ENCODE assay signal across 8 cellular contexts in the genomic region with DNA sequence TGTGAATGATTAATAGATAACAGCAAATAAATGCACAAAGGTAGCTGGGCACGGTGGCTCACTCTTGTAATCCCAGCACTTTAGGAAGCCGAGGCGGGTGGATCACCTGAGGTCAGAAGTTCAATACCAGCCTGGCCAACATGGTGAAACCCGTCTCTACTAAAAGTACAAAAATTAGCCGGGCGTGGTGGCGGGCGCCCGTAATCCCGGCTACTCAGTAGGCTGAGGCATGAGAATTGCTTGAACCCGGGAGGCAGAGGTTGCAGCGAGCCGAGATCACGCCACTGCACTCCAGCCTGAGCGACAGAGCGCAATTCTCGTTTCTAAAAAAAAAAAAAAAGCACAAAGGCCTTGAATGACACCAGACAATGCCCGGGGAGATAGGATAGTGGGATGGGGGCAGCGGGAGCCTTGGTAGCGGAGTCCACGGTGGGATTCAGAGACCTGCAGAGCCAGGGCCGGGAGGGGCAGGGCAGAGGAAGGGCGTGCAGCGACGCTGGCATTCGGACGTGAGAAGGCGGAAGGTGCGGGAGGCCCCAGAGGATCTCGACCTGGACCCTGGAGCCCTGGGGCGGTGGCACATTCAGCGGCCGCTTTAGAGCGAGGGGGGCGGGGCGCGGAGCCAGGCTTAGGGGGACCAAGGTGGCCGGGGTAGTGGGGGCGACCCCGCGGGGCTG. TPM values are rescaled to one million over a fixed set of nuclear protein-coding genes. Genes with fewer than 3 reads are reported as not detected.
DNase-seq lines count a peak whose midpoint lies in the region; ATAC-seq and TF ChIP-seq lines count a peak whose summit lies in the region.
"Not testable (repeated sequence)": the region's sequence is repeated elsewhere in the genome, so short reads cannot be mapped to it uniquely, and the experiment has no call there.

No MANE protein-coding gene starts in this region.

- H3K4me3 Mint-ChIP-seq in H9 = peak overlapping the region; percentile 82 to 90
- H3K4me3 Mint-ChIP-seq in naive thymus-derived CD8-positive, alpha-beta T cell = peak overlapping the region; percentile 88 to 95 (median 92)
- H3K4me3 Mint-ChIP-seq in stimulated activated naive CD8-positive, alpha-beta T cell treated with anti-CD3 and anti-CD28 coated beads, Interleukin-15, Interleukin-2, amounts not matched to agents 100 ng/mL and 50 ng/mL, for 24 hours = peak overlapping the region; percentile 90

- WGBS in H9 (ENCODE audit: extremely low coverage, insufficient read length, low lambda C conversion rate) = no CpG with 5 or more reads among the region's 41 CpGs

- ATAC-seq in Right ventricle myocardium superior (ENCODE audit: poor library complexity) = peak; percentile 23
- peak in 1 of 2 donors; percentile 12 for ATAC-seq in naive thymus-derived CD8-positive, alpha-beta T cell

- POLR2A ChIA-PET in naive thymus-derived CD8-positive, alpha-beta T cell (lab: Charles Lee) = interaction anchor here (0.6 to 2.7 kb wide), 11 partner anchors 10 to 200 kb away, joined by 3 to 53 read pairs (median 5); a partner anchor contains a TSS

- not testable (repeated sequence) for H3K23me2 ChIP-seq in H9 (ENCODE audit: insufficient read length, low read depth, low read length, poor library complexity, severe bottlenecking)

- peaks cover 26% of the 10 kb centered on the region for H3K27me3 Mint-ChIP-seq in H9 (ENCODE audit: low read depth)
- not testable (repeated sequence) for H3K27me3 Mint-ChIP-seq in naive thymus-derived CD8-positive, alpha-beta T cell; stimulated activated naive CD8-positive, alpha-beta T cell treated with anti-CD3 and anti-CD28 coated beads, Interleukin-15, Interleukin-2, amounts not matched to agents 100 ng/mL and 50 ng/mL, for 24 hours

- in situ Hi-C loops in astrocyte of the spinal cord (cut with HindIII; ENCODE audit: low sequenced_read_pairs) = not testable (repeated sequence)

- intact Hi-C loops in Right ventricle myocardium superior (cut with DNase I) = loop anchor here (2.0 kb wide), 1 partner anchor 23 kb away; no protein-coding TSS in a partner anchor

- H2BK5ac ChIP-seq in H9 (ENCODE audit: insufficient read length, low read length) = not testable (repeated sequence)

- TF ChIP-seq CTCF in H9 (conservative IDR thresholded peaks at IDR 0.05); MM.1S (IDR thresholded peaks at IDR 0.05; ENCODE audit: low read length); astrocyte of the spinal cord (IDR thresholded peaks at IDR 0.05; ENCODE audit: low read depth, low read length): not testable (repeated sequence)

- H3K79me1 ChIP-seq in H9 (ENCODE audit: insufficient read depth, low read depth, low read length, poor library complexity, severe bottlenecking) = not testable (repeated sequence)

- not testable (repeated sequence) for H3K9me3 ChIP-seq in H9 (ENCODE audit: control insufficient read depth, low read depth, low read length); MM.1S (replicated peaks; ENCODE audit: insufficient read depth, low read length)

- peak overlapping the region; percentile 98 for H3K4me3 ChIP-seq in MM.1S (ENCODE audit: low read length)
- H3K4me3 ChIP-seq in astrocyte of the spinal cord (ENCODE audit: low read depth, low read length) = peak overlapping the region; percentile 79

- not testable (repeated sequence) for H3K23ac ChIP-seq in H9 (ENCODE audit: insufficient read length, low read depth, low read length)

- H3K4me1 Mint-ChIP-seq in H9 = not testable (repeated sequence)
- peaks cover 10 to 20% (median 17%) of the 10 kb centered on the region in 4 donors for H3K4me1 Mint-ChIP-seq in naive thymus-derived CD8-positive, alpha-beta T cell
- peaks cover 21% of the 10 kb centered on the region for H3K4me1 Mint-ChIP-seq in stimulated activated naive CD8-positive, alpha-beta T cell treated with anti-CD3 and anti-CD28 coated beads, Interleukin-15, Interleukin-2, amounts not matched to agents 100 ng/mL and 50 ng/mL, for 24 hours (ENCODE audit: low read depth)

- not testable (repeated sequence) for H3K79me2 ChIP-seq in H9 (ENCODE audit: insufficient read depth, low read length)
- peaks cover 11% of the 10 kb centered on the region for H3K79me2 ChIP-seq in MM.1S (ENCODE audit: low read length)

- not testable (repeated sequence) for H3K9ac ChIP-seq in H9 (ENCODE audit: extremely low read depth, insufficient read length, low read length)
- H3K9ac ChIP-seq in MM.1S (ENCODE audit: low read length) = peak overlapping the region; percentile 58; the same call in 1 of the 2 replicates

- not testable (repeated sequence) for H4K20me1 ChIP-seq in H9 (ENCODE audit: control insufficient read depth, insufficient read depth, insufficient read length); MM.1S (ENCODE audit: insufficient read depth, low read length)

- not testable (repeated sequence) for H2BK12ac ChIP-seq in H9 (ENCODE audit: insufficient read length, low read depth, low read length)

- not testable (repeated sequence) for H3K56ac ChIP-seq in H9 (ENCODE audit: insufficient read length, low read depth, low read length)

- H3K4me1 ChIP-seq in H9 (ENCODE audit: insufficient read depth, low read length); MM.1S (ENCODE audit: low read length): not testable (repeated sequence)

- H3K27ac ChIP-seq in H9 (ENCODE audit: insufficient read length, low read depth, low read length) = not testable (repeated sequence)
- peak overlapping the region; percentile 60; the same call in 1 of the 2 replicates for H3K27ac ChIP-seq in MM.1S (ENCODE audit: low read length)

- DNase-seq in DMS53 (lab: John Stamatoyannopoulos, UW) = peak; percentile 69
- not testable (repeated sequence) for DNase-seq in H9; astrocyte of the spinal cord (ENCODE audit: low read depth, low spot score)
- DNase-seq in MM.1S = peak; percentile 28
- DNase-seq in T-helper 1 cell = peak in 3 of 5 donors; percentile 31 to 37 (median 36)
- DNase-seq in Right ventricle myocardium superior = peak; percentile 71
- peak in 3 of 10 donors; percentile 38 to 45 (median 39) for DNase-seq in naive thymus-derived CD8-positive, alpha-beta T cell

- H3K27me3 ChIP-seq in H9 (ENCODE audit: insufficient read depth, low read length) = not testable (repeated sequence)
- peaks cover 16% of the 10 kb centered on the region for H3K27me3 ChIP-seq in MM.1S (replicated peaks; ENCODE audit: insufficient read depth, low read length)

- not testable (repeated sequence) for H3K14ac ChIP-seq in H9 (ENCODE audit: insufficient read depth, low read length)

- H3T11ph ChIP-seq in H9 (ENCODE audit: low read length) = not testable (repeated sequence)

- H3K27ac Mint-ChIP-seq in H9 = not testable (repeated sequence)
- H3K27ac Mint-ChIP-seq in naive thymus-derived CD8-positive, alpha-beta T cell = peak overlapping the region; percentile 60 to 99 (median 90)
- H3K27ac Mint-ChIP-seq in stimulated activated naive CD8-positive, alpha-beta T cell treated with anti-CD3 and anti-CD28 coated beads, Interleukin-15, Interleukin-2, amounts not matched to agents 100 ng/mL and 50 ng/mL, for 24 hours = peak overlapping the region; percentile 21

- H3K4me2 ChIP-seq in H9 (ENCODE audit: insufficient read depth, insufficient read length, low read length) = peak overlapping the region; percentile 59
- H3K4me2 ChIP-seq in MM.1S (ENCODE audit: low read depth, low read length) = peak overlapping the region; percentile 99

- not testable (repeated sequence) for H2BK120ac ChIP-seq in H9 (ENCODE audit: low read depth, low read length, poor library complexity, severe bottlenecking)

- H3K18ac ChIP-seq in H9 (ENCODE audit: insufficient read length, low read depth, low read length) = not testable (repeated sequence)

- not testable (repeated sequence) for H4K5ac ChIP-seq in H9 (ENCODE audit: insufficient read length, low read depth, low read length)

- H3K9me3 Mint-ChIP-seq in H9; naive thymus-derived CD8-positive, alpha-beta T cell; stimulated activated naive CD8-positive, alpha-beta T cell treated with anti-CD3 and anti-CD28 coated beads, Interleukin-15, Interleukin-2, amounts not matched to agents 100 ng/mL and 50 ng/mL, for 24 hours: not testable (repeated sequence)

- not testable (repeated sequence) for H2BK20ac ChIP-seq in H9 (ENCODE audit: low read depth, low read length, poor library complexity, severe bottlenecking)

- not testable (repeated sequence) for H2AFZ ChIP-seq in H9 (ENCODE audit: low read length)
- peak overlapping the region; percentile 95 for H2AFZ ChIP-seq in MM.1S (ENCODE audit: low read length)

- not testable (repeated sequence) for H3K36me3 ChIP-seq in MM.1S (replicated peaks; ENCODE audit: insufficient read depth, low read length)

- H3K4ac ChIP-seq in H9 (ENCODE audit: low read depth, low read length) = not testable (repeated sequence)

- H3F3A ChIP-seq in MM.1S (ENCODE audit: insufficient read depth, low read length) = not testable (repeated sequence)

- H2AK5ac ChIP-seq in H9 (ENCODE audit: insufficient read length, low read length) = not testable (repeated sequence)

- not testable (repeated sequence) for H3K9me2 ChIP-seq in MM.1S (replicated peaks; ENCODE audit: insufficient read depth, low read length)

- H4K8ac ChIP-seq in H9 (replicated peaks; ENCODE audit: insufficient read length, low read depth, low read length) = not testable (repeated sequence)

- H4K91ac ChIP-seq in H9 (ENCODE audit: insufficient read length, low read depth, low read length) = not testable (repeated sequence)

- H3K36me3 Mint-ChIP-seq in H9 (ENCODE audit: insufficient read depth in 1 of 3, low read depth in 3 of 3); naive thymus-derived CD8-positive, alpha-beta T cell; stimulated activated naive CD8-positive, alpha-beta T cell treated with anti-CD3 and anti-CD28 coated beads, Interleukin-15, Interleukin-2, amounts not matched to agents 100 ng/mL and 50 ng/mL, for 24 hours (ENCODE audit: low read depth): not testable (repeated sequence)

- not testable (repeated sequence) for H2BK15ac ChIP-seq in H9 (ENCODE audit: low read depth, low read length)

RNA-seq across cellular contexts. Expression of a gene that starts 1.1 kb away (rescaled TPM):
- total RNA-seq in H9 (2021) (16.5 and 20.9 TPM in 2 replicates), Right ventricle myocardium superior (27.9 TPM)
- 10 to 100 TPM; 22.2 to 26.0 TPM for total RNA-seq in naive thymus-derived CD8-positive, alpha-beta T cell
- 10 to 100 TPM; 18.0 to 28.8 (median 26.5) TPM for polyA plus RNA-seq in naive thymus-derived CD8-positive, alpha-beta T cell

RNA-seq across cellular contexts. Expression of a gene that starts 24.0 kb away (rescaled TPM):
- total RNA-seq in H9 (2021) (1.9 and 2.4 TPM in 2 replicates), Right ventricle myocardium superior (not detected)
- total RNA-seq in naive thymus-derived CD8-positive, alpha-beta T cell = not detected
- polyA plus RNA-seq in naive thymus-derived CD8-positive, alpha-beta T cell = not detected

RNA-seq across cellular contexts. Expression of a gene that starts 29.8 kb away (rescaled TPM):
- total RNA-seq in H9 (2021) (12.5 and 13.0 TPM in 2 replicates), Right ventricle myocardium superior (36.8 TPM)
- 100 to 1,000 TPM; 109 to 113 TPM for total RNA-seq in naive thymus-derived CD8-positive, alpha-beta T cell
- 10 to 100 TPM in 2 of 3 donors, 1 to 10 TPM in 1; 5.9 to 18.4 (median 13.5) TPM for polyA plus RNA-seq in naive thymus-derived CD8-positive, alpha-beta T cell

RNA-seq across cellular contexts. Expression of a gene that starts 51.8 kb away (rescaled TPM):
- total RNA-seq in H9 (2021) (not detected in 2 replicates), Right ventricle myocardium superior (not detected)
- total RNA-seq in naive thymus-derived CD8-positive, alpha-beta T cell = not detected
- polyA plus RNA-seq in naive thymus-derived CD8-positive, alpha-beta T cell = not detected
